8 cellular contexts compared by ENCODE assay signal in the genomic region with DNA sequence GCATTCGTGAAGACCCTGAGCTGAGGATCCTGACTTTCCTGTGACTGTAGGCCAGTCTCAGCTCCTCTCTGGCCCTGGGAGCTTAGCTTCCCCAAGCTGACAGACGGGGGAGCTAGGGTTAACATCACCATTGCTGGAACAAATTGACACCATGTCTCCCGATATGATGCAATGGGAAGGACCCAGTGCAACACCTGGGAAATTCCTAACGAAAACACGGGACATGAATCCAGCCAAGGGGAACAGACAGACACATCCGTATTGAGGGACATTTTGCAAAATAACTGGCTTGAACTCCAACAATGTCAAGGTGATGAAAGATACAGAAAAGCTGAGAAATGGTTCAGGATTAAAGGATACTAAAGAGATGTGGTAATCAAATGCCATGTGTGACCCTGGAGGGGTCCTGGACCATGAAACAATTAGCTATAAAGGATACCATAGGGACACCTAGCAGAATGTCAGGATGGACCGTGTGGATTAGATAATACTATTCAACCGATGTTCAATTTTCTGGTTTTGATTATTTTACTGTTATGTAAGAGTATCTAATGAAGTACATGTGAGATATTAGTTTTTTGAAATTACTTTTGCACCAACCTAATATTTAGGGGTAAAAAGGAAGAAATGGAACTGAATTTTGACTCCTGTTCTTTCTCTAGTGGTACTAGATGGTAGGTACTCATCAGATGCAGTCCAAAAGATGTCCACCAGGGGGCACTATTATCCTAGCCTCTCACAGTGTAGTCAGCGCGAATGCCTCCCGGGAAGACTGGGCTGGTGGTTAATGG. TPM values are rescaled to one million over a fixed set of nuclear protein-coding genes. Genes with fewer than 3 reads are reported as not detected.
DNase-seq lines count a peak whose midpoint lies in the region; ATAC-seq and TF ChIP-seq lines count a peak whose summit lies in the region.

No MANE protein-coding gene starts in this region.

- peak; percentile 81 to 97 (median 94) for TF ChIP-seq CTCF in Peyer's patch (IDR thresholded peaks at IDR 0.05)
- TF ChIP-seq CTCF in fibroblast of the aortic adventitia (IDR thresholded peaks at IDR 0.05; ENCODE audit: insufficient read depth, low read length): peak; percentile 87
- peak; percentile 97 to 99 (median 98) for TF ChIP-seq CTCF in testis (IDR thresholded peaks at IDR 0.05)

- no peaks in the 10 kb centered on the region for H3K4me1 Mint-ChIP-seq in activated T-cell treated with anti-CD3 and anti-CD28 coated beads, Interleukin-2, amount 50 U/mL, for 72 hours (ENCODE audit: low read depth)

- no peaks in the 10 kb centered on the region for H3K27me3 Mint-ChIP-seq in activated T-cell treated with anti-CD3 and anti-CD28 coated beads, Interleukin-2, amount 50 U/mL, for 72 hours (ENCODE audit: low read depth)

- H3K79me1 ChIP-seq in neuronal stem cell (ENCODE audit: low read depth, low read length): no peaks in the 10 kb centered on the region

- TF ChIP-seq POLR2A in Peyer's patch (IDR thresholded peaks at IDR 0.05) (no peak), testis (IDR thresholded peaks at IDR 0.05) (no peak)

- H3K36me3 Mint-ChIP-seq in activated T-cell treated with anti-CD3 and anti-CD28 coated beads, Interleukin-2, amount 50 U/mL, for 72 hours (ENCODE audit: insufficient read depth in 2 of 2): no peaks in the 10 kb centered on the region

- no peak overlapping the region for H3K9ac ChIP-seq in neuronal stem cell (ENCODE audit: low read depth, low read length, poor library complexity)

- in situ Hi-C loops in KBM-7 (cut with MboI; ENCODE audit: low pct_unique_long_range_greater_than_20kb, low sequenced_read_pairs): loop anchor here (10.0 kb wide), 1 partner anchor 94 kb away; no protein-coding TSS in a partner anchor

- no CpG with 5 or more reads among the region's 11 CpGs for WGBS in neuronal stem cell (ENCODE audit: extremely low coverage in 2 of 2, insufficient read length in 2 of 2, insufficient replicate concordance in 1 of 2), 2 donors
- WGBS in testis, 2 donors: 26 to 38% methylated on average over 11 of the region's 11 CpGs

- no peak overlapping the region for H3K4ac ChIP-seq in neuronal stem cell (ENCODE audit: low read length)

- H4K91ac ChIP-seq in neuronal stem cell (ENCODE audit: low read depth, low read length, poor library complexity): no peak overlapping the region

- H3K4me3 ChIP-seq in Peyer's patch: no peak overlapping the region
- no peak overlapping the region for H3K4me3 ChIP-seq in fibroblast of the aortic adventitia (ENCODE audit: low read depth, low read length)
- no peak overlapping the region for H3K4me3 ChIP-seq in neuronal stem cell (ENCODE audit: low read length in 2 of 2)
- no peak overlapping the region for H3K4me3 ChIP-seq in testis

- H3K4me3 Mint-ChIP-seq in activated T-cell treated with anti-CD3 and anti-CD28 coated beads, Interleukin-2, amount 50 U/mL, for 72 hours: no peak overlapping the region

- no peak overlapping the region for H4K8ac ChIP-seq in neuronal stem cell (ENCODE audit: low read depth, low read length)

- ATAC-seq in GM21526 (IDR thresholded peaks at IDR 0.05; ENCODE audit: low FRiP score, unreplicated experiment): peak; percentile 83
- ATAC-seq in activated T-cell treated with anti-CD3 and anti-CD28 coated beads, Interleukin-2, amount 50 U/mL, for 72 hours (replicated peaks in 1 of 2): peak; percentile 91

- H3K27ac Mint-ChIP-seq in activated T-cell treated with anti-CD3 and anti-CD28 coated beads, Interleukin-2, amount 50 U/mL, for 72 hours: no peak overlapping the region

- H3K14ac ChIP-seq in neuronal stem cell (ENCODE audit: low read length): no peak overlapping the region

- H2AK5ac ChIP-seq in neuronal stem cell (ENCODE audit: low read depth, low read length): no peak overlapping the region

- H3K9me3 ChIP-seq in Peyer's patch (no peaks in the 10 kb centered on the region), neuronal stem cell (replicated peaks in 1 of 2; ENCODE audit: control insufficient read depth in 2 of 2, insufficient read depth in 1 of 2, low read depth in 1 of 2, low read length in 2 of 2) (no peaks in the 10 kb centered on the region), testis (no peaks in the 10 kb centered on the region)

- no peak overlapping the region for H2BK15ac ChIP-seq in neuronal stem cell (ENCODE audit: low read length)

- no peak overlapping the region for H3K27ac ChIP-seq in Peyer's patch
- H3K27ac ChIP-seq in neuronal stem cell (replicated peaks; ENCODE audit: low read length): no peak overlapping the region
- H3K27ac ChIP-seq in testis: no peak overlapping the region

- intact Hi-C loops in testis (cut with DNase I; ENCODE audit: low total_unique reads): no loop called here

- H3K23ac ChIP-seq in neuronal stem cell (ENCODE audit: low read depth, low read length, poor library complexity): no peak overlapping the region

- no peak overlapping the region for H3K4me2 ChIP-seq in neuronal stem cell (ENCODE audit: insufficient read depth, low read length, poor library complexity, severe bottlenecking)

- peaks cover 0 to 6% (median 0%) of the 10 kb centered on the region in 3 donors for H3K36me3 ChIP-seq in Peyer's patch
- peaks cover 0 to 16% of the 10 kb centered on the region in 2 donors for H3K36me3 ChIP-seq in neuronal stem cell (replicated peaks in 1 of 2; ENCODE audit: control insufficient read depth in 2 of 2, insufficient read depth in 2 of 2, low read length in 2 of 2)
- H3K36me3 ChIP-seq in testis (ENCODE audit: low read depth, missing control alignments): no peaks in the 10 kb centered on the region

- H2BK5ac ChIP-seq in neuronal stem cell (ENCODE audit: low read length): no peak overlapping the region

- no peaks in the 10 kb centered on the region for H3K9me3 Mint-ChIP-seq in activated T-cell treated with anti-CD3 and anti-CD28 coated beads, Interleukin-2, amount 50 U/mL, for 72 hours

- H3K4me1 ChIP-seq in Peyer's patch (peaks cover 0 to 12% (median 0%) of the 10 kb centered on the region in 4 donors), neuronal stem cell (ENCODE audit: control insufficient read depth in 2 of 2, insufficient read depth in 1 of 2, low read depth in 1 of 2, low read length in 2 of 2) (peaks cover 0 to 2% of the 10 kb centered on the region in 2 donors), testis (peaks cover 6% of the 10 kb centered on the region)

- H3K18ac ChIP-seq in neuronal stem cell (ENCODE audit: low read length): no peak overlapping the region

- no peak overlapping the region for H2BK120ac ChIP-seq in neuronal stem cell (ENCODE audit: low read depth, low read length)

- H3K27me3 ChIP-seq in Peyer's patch (no peaks in the 10 kb centered on the region), neuronal stem cell (ENCODE audit: control insufficient read depth in 3 of 3, insufficient read depth in 3 of 3, low read depth in 1 of 3, low read length in 3 of 3) (no peaks in the 10 kb centered on the region), testis (no peaks in the 10 kb centered on the region)

- no peak overlapping the region for H2BK12ac ChIP-seq in neuronal stem cell (ENCODE audit: low read length)

- no peak overlapping the region for H2AFZ ChIP-seq in neuronal stem cell (ENCODE audit: low read length)

- DNase-seq in DMS153 treated with DMSO at 0.1 percent for 48 hours (lab: John Stamatoyannopoulos, UW; ENCODE audit: unreplicated experiment) (peak; percentile 11), KBM-7 (peak; percentile 85), Peyer's patch (peak; percentile 51 to 97 (median 91)), fibroblast of the aortic adventitia (ENCODE audit: low read depth) (peak; percentile 92), neuronal stem cell (ENCODE audit: low spot score) (peak; percentile 87), testis (peak; percentile 97)
- peak; percentile 83 to 88 for DNase-seq in activated T-cell treated with anti-CD3 and anti-CD28 coated beads, Interleukin-2, amount 50 U/mL, for 72 hours

RNA-seq across cellular contexts. Expression of a gene that starts 52.7 kb away (rescaled TPM):
- total RNA-seq in Peyer's patch (100 to 1,000 TPM in 2 of 4 donors, 10 to 100 TPM in 2; 80.9 to 168 (median 118) TPM), fibroblast of the aortic adventitia (ENCODE audit: low replicate concordance) (36.2 and 39.3 TPM in 2 replicates), testis (100 to 1,000 TPM; 167 to 174 TPM)
- 1 to 10 TPM; 3.4 to 3.5 TPM for total RNA-seq in activated T-cell treated with anti-CD3 and anti-CD28 coated beads, Interleukin-2, amount 50 U/mL, for 72 hours
- polyA plus RNA-seq in neuronal stem cell (2013, experiment 1 of 2): 27.1 TPM
- 25.9 TPM for polyA plus RNA-seq in neuronal stem cell (2013, experiment 2 of 2)
- polyA plus RNA-seq in testis (ENCODE audit: insufficient read depth, low read depth, low replicate concordance): 55.0 TPM

Comparison
In these comparisons a context has a peak if more than half of its experiments do, and no peak if none do; other contexts are left out.
1. DNase-seq: peak in every context shown above with its lines; median percentile 97 in testis; 92 in fibroblast of the aortic adventitia; 91 in Peyer's patch; 87 in neuronal stem cell; 86 in activated T-cell treated with anti-CD3 and anti-CD28 coated beads, Interleukin-2, amount 50 U/mL, for 72 hours; 85 in KBM-7; 11 in DMS153 treated with DMSO at 0.1 percent for 48 hours.